In genomic region chr17:73902416-73903181, GRCh38 we compare ENCODE assay signal across 8 cellular contexts.
DNase-seq lines count a peak whose midpoint lies in the region; ATAC-seq lines count a peak whose summit lies in the region.

No MANE protein-coding gene starts in this region.

- H3K27me3 ChIP-seq in aorta (ENCODE audit: control insufficient read depth in 1 of 2, insufficient read depth in 2 of 2, low read length in 1 of 2): peaks cover 0 to 6% of the 10 kb centered on the region in 2 donors

- H3K4me1 ChIP-seq in aorta (ENCODE audit: control insufficient read depth in 1 of 2, insufficient read depth in 2 of 2, low read length in 2 of 2): no peaks in the 10 kb centered on the region

- H3K9me3 ChIP-seq in aorta (ENCODE audit: control insufficient read depth, low read length): peaks cover 2% of the 10 kb centered on the region

- no peak overlapping the region for H3K27ac ChIP-seq in aorta (ENCODE audit: low read depth in 1 of 2, low read length in 2 of 2)

- H3K4me3 Mint-ChIP-seq in immature natural killer cell: peak overlapping the region; percentile 92 to 97 (median 95)

- H3K4me3 ChIP-seq in aorta (ENCODE audit: low read length in 2 of 2): no peak overlapping the region

- peak; percentile 45 for ATAC-seq in Right ventricle myocardium superior (ENCODE audit: poor library complexity)
- ATAC-seq in aorta (ENCODE audit: low FRiP score): no peak
- no peak for ATAC-seq in HG03571 (IDR thresholded peaks at IDR 0.05; ENCODE audit: unreplicated experiment)
- no peak for ATAC-seq in HG02623 (IDR thresholded peaks at IDR 0.05; ENCODE audit: unreplicated experiment)

- H3K36me3 Mint-ChIP-seq in immature natural killer cell: no peaks in the 10 kb centered on the region

- no peaks in the 10 kb centered on the region for H3K9me3 Mint-ChIP-seq in immature natural killer cell

- no peaks in the 10 kb centered on the region for H3K36me3 ChIP-seq in aorta (ENCODE audit: control insufficient read depth in 1 of 2, insufficient read depth in 2 of 2, low read length in 1 of 2)

- peak overlapping the region in 2 of 6 donors; percentile 15 to 72 for H3K27ac Mint-ChIP-seq in immature natural killer cell

- intact Hi-C loops in Right ventricle myocardium superior (cut with DNase I): no loop called here
- intact Hi-C loops in cardiac septum (cut with DNase I): no loop called here
- intact Hi-C loops in aorta (cut with DNase I): no loop called here

- WGBS in aorta, 2 donors: 67 to 68% methylated on average over 26 of the region's 26 CpGs

- DNase-seq in Right ventricle myocardium superior (peak; percentile 46), cardiac septum (ENCODE audit: low spot score) (no peak), SHP77 treated with DMSO at 0.1 percent for 48 hours (lab: John Stamatoyannopoulos, UW) (peak; percentile 85), immature natural killer cell (no peak), aorta (peak; percentile 57 to 77), globus pallidus (ENCODE audit: low spot score) (no peak)

- peaks cover 8 to 18% (median 9%) of the 10 kb centered on the region in 3 donors for H3K27me3 Mint-ChIP-seq in immature natural killer cell (ENCODE audit: low read depth in 3 of 3)

- H3K4me1 Mint-ChIP-seq in immature natural killer cell: peaks cover 17 to 18% of the 10 kb centered on the region in 2 donors

Comparison
In these comparisons a context has a peak if more than half of its experiments do, and no peak if none do; other contexts are left out.
1. DNase-seq: peak in Right ventricle myocardium superior (single experiment), SHP77 treated with DMSO at 0.1 percent for 48 hours (single experiment) and aorta (2 of 2); none in cardiac septum (single experiment), immature natural killer cell (0 of 3) and globus pallidus (single experiment).